29 cellular contexts compared by ENCODE assay signal in genomic region chr14:104899781-104900180, GRCh38. TPM values are rescaled to one million over a fixed set of nuclear protein-coding genes. Genes with fewer than 3 reads are reported as not detected.
"Had no signal": no experiment of that assay in that cellular context is flagged by ENCODE, and none has a peak within 500 bp of the region (broad histone marks: within the 10 kb centered on the region; RNA-seq: fewer than 3 reads in every experiment).

No MANE protein-coding gene starts in this region.

- H3K4me3 ChIP-seq: esophagus muscularis mucosa, gastrocnemius medialis, heart left ventricle had no signal

- H3K36me3 ChIP-seq: gastrocnemius medialis, heart left ventricle, WERI-Rb-1 had no signal

- ATAC-seq: activated CD4-positive, CD25-positive, alpha-beta regulatory T cell treated with anti-CD3 and anti-CD28 coated beads, Interleukin-2, amount 50 U/mL, for 24 hours; activated CD8-positive, alpha-beta T cell treated with anti-CD3 and anti-CD28 coated beads for 36 hours; activated T-cell treated with anti-CD3 and anti-CD28 coated beads, Interleukin-2, amount 50 U/mL, for 4 hours; activated T-helper 17 cell treated with anti-CD3 and anti-CD28 coated beads, Interleukin-2, amount 50 U/mL, for 72 hours; effector memory CD8-positive, alpha-beta T cell; foreskin keratinocyte; gastrocnemius medialis; heart left ventricle; T-helper 17 cell had no signal

- DNase-seq: activated B cell treated with CpG ODN at 0.5 μM for 24 hours; activated CD4-positive, alpha-beta T cell treated with anti-CD3 and anti-CD28 coated beads for 48 hours; activated CD4-positive, alpha-beta T cell treated with anti-CD3 and anti-CD28 coated beads, Interleukin-2, amount 50 U/mL, for 1 hour; activated CD4-positive, alpha-beta T cell treated with anti-CD3 and anti-CD28 coated beads, Interleukin-2, amount 50 U/mL, for 48 hours; activated CD8-positive, alpha-beta memory T cell treated with anti-CD3 and anti-CD28 coated beads for 24 hours; activated CD8-positive, alpha-beta T cell treated with anti-CD3 and anti-CD28 coated beads for 36 hours; activated effector memory CD4-positive, alpha-beta T cell treated with Interleukin-2 at 50 U/mL for 16 hours; activated gamma-delta T cell treated with Interleukin-2 at 50 U/mL for 16 hours; activated naive CD4-positive, alpha-beta T cell treated with anti-CD3 and anti-CD28 coated beads, Interleukin-2, amount 50 U/mL, for 16 hours; activated naive CD4-positive, alpha-beta T cell treated with Interleukin-2 at 50 U/mL for 16 hours; activated T-cell treated with anti-CD3 and anti-CD28 coated beads, Interleukin-2, amount 50 U/mL, for 4 hours; amniotic stem cell; anterior cingulate cortex; caudate nucleus; cortex of kidney; dermis blood vessel endothelial cell; effector CD4-positive, alpha-beta T cell; effector memory CD8-positive, alpha-beta T cell; erythroblast; foreskin keratinocyte; gastrocnemius medialis; glutamatergic neuron; heart left ventricle; T-helper 17 cell; T1000 had no signal

- H3K27me3 ChIP-seq: gastrocnemius medialis had no signal

- H3K27ac ChIP-seq: esophagus muscularis mucosa, foreskin keratinocyte, gastrocnemius medialis, heart left ventricle, WERI-Rb-1 had no signal

- H3K4me1 ChIP-seq: foreskin keratinocyte, gastrocnemius medialis had no signal

- H3K9me3 ChIP-seq: esophagus muscularis mucosa, gastrocnemius medialis, heart left ventricle had no signal

RNA-seq across cellular contexts. Expression of gene PLD4, which starts 24.9 kb away (rescaled TPM):
- total RNA-seq: activated CD8-positive, alpha-beta T cell treated with anti-CD3 and anti-CD28 coated beads for 36 hours; activated T-helper 17 cell treated with anti-CD3 and anti-CD28 coated beads, Interleukin-2, amount 50 U/mL, for 72 hours; foreskin keratinocyte; gastrocnemius medialis had no signal
